ENCODE assay signal across 8 cellular contexts in genomic region chr11:81497202-81497804, GRCh38.
A peak's percentile ranks its signal among the peaks of the same experiment; 100 is the strongest.
DNase-seq lines count a peak whose midpoint lies in the region; ATAC-seq and TF ChIP-seq lines count a peak whose summit lies in the region.

No MANE protein-coding gene starts in this region.

- no peak overlapping the region for H4K91ac ChIP-seq in IMR-90 (ENCODE audit: insufficient read depth, low read depth, low read length)

- H3K9me1 ChIP-seq in IMR-90 (ENCODE audit: insufficient read depth, low read length): no peaks in the 10 kb centered on the region

- no peak overlapping the region for H2BK15ac ChIP-seq in IMR-90 (ENCODE audit: low read depth, low read length)

- no peak overlapping the region for H3K14ac ChIP-seq in IMR-90 (replicated peaks; ENCODE audit: low read depth, low read length)

- no peak overlapping the region for H2BK120ac ChIP-seq in IMR-90 (ENCODE audit: low read depth, low read length)

- TF ChIP-seq POLR2A in IMR-90 (IDR thresholded peaks at IDR 0.05; ENCODE audit: low read depth, low read length): no peak

- H3K9me3 ChIP-seq in IMR-90 (ENCODE audit: control insufficient read depth, insufficient read depth, low read length) (no peaks in the 10 kb centered on the region), tibial artery (no peaks in the 10 kb centered on the region)

- H3K4me3 ChIP-seq in IMR-90 (ENCODE audit: insufficient read depth, low read depth, low read length): no peak overlapping the region
- H3K4me3 ChIP-seq in foreskin fibroblast (ENCODE audit: low read depth in 1 of 2, low read length in 2 of 2): no peak overlapping the region
- H3K4me3 ChIP-seq in tibial artery: no peak overlapping the region

- H2AK9ac ChIP-seq in IMR-90 (replicated peaks; ENCODE audit: low read depth, low read length, poor library complexity): no peak overlapping the region

- no peak overlapping the region for H2BK5ac ChIP-seq in IMR-90 (ENCODE audit: low read depth, low read length, poor library complexity, severe bottlenecking)

- POLR2A ChIA-PET in IMR-90 (lab: Charles Lee; ENCODE audit: unreplicated experiment): no interaction called here

- H3K56ac ChIP-seq in IMR-90 (ENCODE audit: extremely low read depth, insufficient read depth, low read length): no peak overlapping the region

- H3K4ac ChIP-seq in IMR-90 (ENCODE audit: low read depth, low read length): no peak overlapping the region

- no peak for TF ChIP-seq RAD21 in IMR-90 (IDR thresholded peaks at IDR 0.05; ENCODE audit: low read length)

- no peak overlapping the region for H3K23ac ChIP-seq in IMR-90 (ENCODE audit: low read depth, low read length)

- TF ChIP-seq CTCF in IMR-90 (conservative IDR thresholded peaks at IDR 0.05; ENCODE audit: low read depth, low read length): peak; percentile 50
- peak; percentile 34 for TF ChIP-seq CTCF in foreskin fibroblast (IDR thresholded peaks at IDR 0.05; ENCODE audit: low read depth, low read length)
- TF ChIP-seq CTCF in tibial artery (IDR thresholded peaks at IDR 0.05): peak; percentile 25 to 45

- ATAC-seq in GM19467 (IDR thresholded peaks at IDR 0.05; ENCODE audit: unreplicated experiment) (peak; percentile 87), IMR-90 (ENCODE audit: low read depth) (no peak; the same call in 1 of the 2 replicates)

- H3K79me1 ChIP-seq in IMR-90 (ENCODE audit: low read depth in 1 of 2, low read length in 2 of 2): no peaks in the 10 kb centered on the region

- no peaks in the 10 kb centered on the region for H4K20me1 ChIP-seq in IMR-90 (ENCODE audit: insufficient read depth, low read length)

- intact Hi-C loops in IMR-90 (cut with micrococcal nuclease) (loop anchor here (5.0 kb wide), 1 partner anchor 1790 kb away; no protein-coding TSS in a partner anchor), tibial artery (cut with DNase I; ENCODE audit: low total_unique reads) (no loop called here)

- H4K5ac ChIP-seq in IMR-90 (ENCODE audit: low read depth, low read length): no peak overlapping the region

- no peaks in the 10 kb centered on the region for H3K27me3 ChIP-seq in IMR-90 (ENCODE audit: control insufficient read depth, insufficient read depth, low read length)
- H3K27me3 ChIP-seq in tibial artery: no peaks in the 10 kb centered on the region

- H3K9ac ChIP-seq in IMR-90 (ENCODE audit: low read depth, low read length): no peak overlapping the region

- H3K4me1 ChIP-seq in IMR-90 (ENCODE audit: control insufficient read depth, insufficient read depth, low read length): no peaks in the 10 kb centered on the region
- no peaks in the 10 kb centered on the region for H3K4me1 ChIP-seq in tibial artery

- peak; percentile 15 for DNase-seq in activated CD4-positive, alpha-beta T cell treated with anti-CD3 and anti-CD28 coated beads for 48 hours
- DNase-seq in activated CD4-positive, alpha-beta T cell treated with anti-CD3 and anti-CD28 coated beads for 1 hour: no peak
- DNase-seq in IMR-90 (peak; percentile 16), SK-MEL-5 (ENCODE audit: low read depth, low spot score) (peak; percentile 61), foreskin fibroblast (peak in 1 of 2 donors; percentile 6), tibial artery (no peak), 8988T (no peak)

- H3K27ac ChIP-seq in IMR-90 (ENCODE audit: insufficient read depth, low read length): no peak overlapping the region
- H3K27ac ChIP-seq in tibial artery: no peak overlapping the region

- no CpG with 5 or more reads among the region's 5 CpGs for WGBS in IMR-90 (ENCODE audit: extremely low coverage in 2 of 2, insufficient read length in 1 of 2), 2 experiments

- H2AFZ ChIP-seq in IMR-90 (replicated peaks; ENCODE audit: low read length, poor library complexity): no peak overlapping the region

- no peak overlapping the region for H3K4me2 ChIP-seq in IMR-90 (ENCODE audit: low read depth, low read length)

- no peak overlapping the region for H4K8ac ChIP-seq in IMR-90 (ENCODE audit: low read depth in 2 of 2, low read length in 2 of 2)

- BruUV-seq in IMR-90 (replicated peaks; lab: Mats Ljungman, UMichigan): no TSS peak

- CTCF ChIA-PET in IMR-90 (lab: Yijun Ruan, JAX): no interaction called here

- in situ Hi-C loops in IMR-90 (cut with MboI; ENCODE audit: low sequenced_read_pairs) (no loop called here), SK-MEL-5 (cut with HindIII; ENCODE audit: low pct_unique_long_range_greater_than_20kb, low sequenced_read_pairs) (no loop called here)

- H2AK5ac ChIP-seq in IMR-90 (ENCODE audit: low read depth, low read length): no peak overlapping the region

- H3K36me3 ChIP-seq in IMR-90 (ENCODE audit: control insufficient read depth, insufficient read depth, low read length) (no peaks in the 10 kb centered on the region), tibial artery (no peaks in the 10 kb centered on the region)

- no peak overlapping the region for H2BK20ac ChIP-seq in IMR-90 (ENCODE audit: low read depth, low read length)

- no peak overlapping the region for H3K18ac ChIP-seq in IMR-90 (ENCODE audit: low read depth, low read length)

- dilution Hi-C loops in IMR-90 (cut with HindIII; ENCODE audit: low sequenced_read_pairs, unreplicated experiment): no loop called here

TF ChIP-seq in IMR-90, 13 proteins besides CTCF, POLR2A, EP300 and RAD21:
- TF ChIP-seq BHLHE40 (IDR thresholded peaks at IDR 0.05; ENCODE audit: low read depth, low read length) (no peak), CEBPB (IDR thresholded peaks at IDR 0.05; ENCODE audit: low read depth, low read length) (no peak), RCOR1 (IDR thresholded peaks at IDR 0.05; ENCODE audit: insufficient replicate concordance, low read length) (no peak), SMC3 (IDR thresholded peaks at IDR 0.05; ENCODE audit: low read depth, low read length) (no peak), CHD1 (IDR thresholded peaks at IDR 0.05; ENCODE audit: low read depth, low read length) (no peak), USF2 (IDR thresholded peaks at IDR 0.05; ENCODE audit: low read depth, low read length) (no peak), MAZ (IDR thresholded peaks at IDR 0.05; ENCODE audit: borderline replicate concordance, low read depth, low read length) (no peak), NFE2L2 (IDR thresholded peaks at IDR 0.05; ENCODE audit: low read depth, low read length) (no peak), RFX5 (IDR thresholded peaks at IDR 0.05; ENCODE audit: low read depth, low read length) (no peak), FOS (IDR thresholded peaks at IDR 0.05; ENCODE audit: low read depth, low read length) (no peak), ELK1 (IDR thresholded peaks at IDR 0.05; ENCODE audit: borderline replicate concordance, low read depth, low read length) (no peak), MXI1 (IDR thresholded peaks at IDR 0.05; ENCODE audit: borderline replicate concordance, low read depth, low read length) (no peak), MAFK (IDR thresholded peaks at IDR 0.05; ENCODE audit: low read depth, low read length) (no peak)

Comparison
In these comparisons a context has a peak if more than half of its experiments do, and no peak if none do; other contexts are left out.
1. DNase-seq: peak in activated CD4-positive, alpha-beta T cell treated with anti-CD3 and anti-CD28 coated beads for 48 hours (single experiment), IMR-90 (single experiment) and SK-MEL-5 (single experiment); none in activated CD4-positive, alpha-beta T cell treated with anti-CD3 and anti-CD28 coated beads for 1 hour (single experiment), tibial artery (0 of 2) and 8988T (single experiment).
2. Peak in every context shown above with its lines, with median percentiles within 50 percentile points of each other: CTCF ChIP-seq.